In the genomic region with DNA sequence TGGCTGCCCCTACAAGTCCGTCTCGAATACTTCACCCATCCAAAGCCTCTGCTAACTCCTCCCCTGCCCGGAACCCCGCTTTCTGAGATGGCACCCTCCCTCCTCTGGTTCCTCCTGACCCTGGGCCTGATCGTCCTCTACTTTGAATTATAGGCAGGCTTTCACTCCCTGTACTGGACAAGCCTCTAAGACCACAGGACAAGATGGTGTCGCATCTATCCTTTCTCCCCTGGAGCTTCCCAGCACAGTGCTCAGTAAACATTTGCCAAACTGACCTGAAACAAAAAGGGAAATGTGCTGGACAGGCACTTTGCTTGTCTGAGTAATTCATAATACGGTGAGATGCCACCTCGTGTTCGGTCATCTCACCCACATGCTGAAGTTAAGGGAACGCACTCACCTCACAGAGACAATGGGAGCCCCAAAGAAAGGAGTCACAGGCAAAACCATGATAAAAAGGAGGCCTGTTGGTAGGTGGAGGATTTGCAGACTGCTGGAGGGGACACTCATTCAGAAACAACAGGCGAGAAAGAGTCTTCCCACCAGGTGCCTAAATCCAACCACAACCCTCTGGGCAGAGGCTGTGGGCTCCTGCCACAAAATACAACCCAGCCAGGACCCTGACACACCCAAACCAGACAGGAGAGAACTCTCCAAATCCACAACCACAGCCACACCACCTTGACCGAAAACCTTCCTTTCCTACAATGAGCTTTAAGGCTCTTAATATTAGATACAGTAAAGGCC, we compare ENCODE assay signal across 1 cellular context.
TF ChIP-seq lines count a peak whose summit lies in the region.

No MANE protein-coding gene starts in this region.

TF ChIP-seq in A549, 52 proteins besides CTCF, POLR2A, EP300 and RAD21:
- TF ChIP-seq TP53 (CRISPR knock-in tag; IDR thresholded peaks at IDR 0.05) (no peak), MAFK (IDR thresholded peaks at IDR 0.05; ENCODE audit: partially characterized antibody) (peak; percentile 11)
